28 cellular contexts compared by ENCODE assay signal in the genomic region with DNA sequence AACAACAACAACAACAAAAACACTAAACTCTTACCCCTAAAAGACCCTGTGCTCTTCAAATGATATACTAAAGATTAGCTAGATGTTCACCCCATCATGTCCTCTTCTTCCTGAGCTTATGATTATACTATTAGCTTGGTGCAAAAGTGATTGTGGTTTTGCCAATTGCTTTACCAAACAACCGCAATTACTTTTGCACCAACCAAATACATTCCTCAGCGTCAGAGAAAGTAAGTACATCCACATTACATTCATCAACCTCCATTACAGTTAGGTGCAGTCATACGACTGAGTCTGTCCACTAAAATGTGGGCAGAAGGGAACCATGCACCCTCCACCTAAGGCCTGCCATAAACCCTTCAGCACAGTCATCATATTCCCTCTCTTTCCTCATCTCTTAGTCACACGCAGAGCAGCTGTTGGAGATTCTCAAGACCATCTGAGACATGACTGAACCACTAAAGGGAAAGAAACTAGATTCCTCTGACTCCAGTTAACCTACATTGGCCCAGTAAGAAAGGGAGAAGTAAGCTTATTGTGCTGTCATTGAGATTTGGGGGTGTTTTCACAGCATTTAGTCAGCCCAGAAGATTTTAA.
A peak's percentile ranks its signal among the peaks of the same experiment; 100 is the strongest.
DNase-seq lines count a peak whose midpoint lies in the region; ATAC-seq, FAIRE-seq and TF ChIP-seq lines count a peak whose summit lies in the region.
"Had no signal": no experiment of that assay in that cellular context is flagged by ENCODE, and none has a peak within 500 bp of the region (broad histone marks: within the 10 kb centered on the region; RNA-seq: fewer than 3 reads in every experiment).

No MANE protein-coding gene starts in this region.

- H4K20me1 ChIP-seq in HepG2 (ENCODE audit: insufficient read depth, low read length) = no peaks in the 10 kb centered on the region

- H3K79me2 ChIP-seq in HepG2 (ENCODE audit: insufficient read depth, low read length) = no peaks in the 10 kb centered on the region

- CTCF ChIA-PET in HepG2 (lab: Yijun Ruan, JAX; ENCODE audit: low intra/inter-chr PET ratio, low total read pairs) (no interaction called here), RWPE1 (lab: Yijun Ruan, JAX) (interaction anchor here (0.6 to 1.2 kb wide), 4 partner anchors 295 to 744 kb away, joined by 3 to 4 read pairs (median 3); no protein-coding TSS in a partner anchor)

- TF ChIP-seq POLR2A in HepG2 (IDR thresholded peaks at IDR 0.05; ENCODE audit: insufficient read depth in 1 of 2, low read depth in 2 of 2, low read length in 2 of 2) (no peak), right lobe of liver (IDR thresholded peaks at IDR 0.05) (no peak)

- no peak for DNase-seq in HepG2 (ENCODE audit: low spot score)
- DNase-seq in right lobe of liver = no peak
- peak; percentile 1 for DNase-seq in RKO (ENCODE audit: low spot score)
- DNase-seq in foreskin fibroblast = peak; percentile 60 to 77
- no peak for DNase-seq in stimulated activated naive B cell treated with anti-CD40 and anti-IgM and Interleukin-4, amounts not matched to agents 10 μg/mL and 1 μg/mL and 100 μg/mL, for 72 hours
- DNase-seq in stimulated activated CD4-positive, alpha-beta T cell treated with anti-CD3 and anti-CD28 coated beads, Interleukin-2, amount 100 ng/mL, for 24 hours = no peak
- no peak for DNase-seq in RWPE1 (ENCODE audit: low spot score)
- no peak for DNase-seq in NCI-H146 treated with DMSO at 0.1 percent for 48 hours (lab: John Stamatoyannopoulos, UW; ENCODE audit: unreplicated experiment)
- DNase-seq: activated CD4-positive, CD25-positive, alpha-beta regulatory T cell treated with anti-CD3 and anti-CD28 coated beads, Interleukin-2, amount 50 U/mL, for 72 hours; activated naive CD4-positive, alpha-beta T cell treated with anti-CD3 and anti-CD28 coated beads, Interleukin-2, amount 50 U/mL, for 16 hours; activated T-cell treated with anti-CD3 and anti-CD28 coated beads, Interleukin-2, amount 50 U/mL, for 72 hours; GDM1; GOT3; heart left ventricle; left lung; midbrain; NCI-H1105 treated with DMSO at 0.1 percent for 48 hours; NCI-H2107; NCI-H510A treated with DMSO at 0.1 percent for 48 hours; stimulated activated CD8-positive, alpha-beta memory T cell treated with anti-CD3 and anti-CD28 coated beads, Interleukin-4, amount 100 ng/mL, for 48 hours; upper lobe of left lung had no signal

- no peak for FAIRE-seq in HepG2 (lab: Jason Lieb, UNC)
- FAIRE-seq: A204.1, D721Med, GM12878, GM19239 had no signal

- no TSS peak for BruUV-seq in HepG2 (replicated peaks; lab: Mats Ljungman, UMichigan)

- no peaks in the 10 kb centered on the region for H3K4me1 Mint-ChIP-seq in stimulated activated naive B cell treated with anti-CD40 and anti-IgM and Interleukin-4, amounts not matched to agents 10 μg/mL and 1 μg/mL and 100 μg/mL, for 72 hours

- POLR2A ChIA-PET in HepG2 (lab: Yijun Ruan, JAX) = no interaction called here
- POLR2A ChIA-PET in RWPE1 (lab: Yijun Ruan, JAX; ENCODE audit: low non-redundant PET) = no interaction called here

- no peak overlapping the region for H3K4me3 Mint-ChIP-seq in stimulated activated naive B cell treated with anti-CD40 and anti-IgM and Interleukin-4, amounts not matched to agents 10 μg/mL and 1 μg/mL and 100 μg/mL, for 72 hours
- H3K4me3 Mint-ChIP-seq: activated T-cell treated with anti-CD3 and anti-CD28 coated beads, Interleukin-2, amount 50 U/mL, for 72 hours; CD14-positive monocyte; neural crest cell had no signal

- H3K27me3 ChIP-seq in HepG2 (ENCODE audit: control insufficient read depth in 1 of 2, insufficient read depth in 2 of 2, low read length in 2 of 2) (no peaks in the 10 kb centered on the region), right lobe of liver (no peaks in the 10 kb centered on the region)
- H3K27me3 ChIP-seq: ascending aorta, heart left ventricle, left lung, upper lobe of left lung had no signal

- H3K4me2 ChIP-seq in HepG2 (ENCODE audit: low read depth, low read length) = no peak overlapping the region

- H3K4me1 ChIP-seq in HepG2 (ENCODE audit: insufficient read depth, low read length) (no peaks in the 10 kb centered on the region), right lobe of liver (no peaks in the 10 kb centered on the region)
- H3K4me1 ChIP-seq: ascending aorta, heart left ventricle, left lung, upper lobe of left lung had no signal

- TF ChIP-seq CTCF in HepG2 (CRISPR knock-in tag; IDR thresholded peaks at IDR 0.05) = no peak
- TF ChIP-seq CTCF in right lobe of liver (IDR thresholded peaks at IDR 0.05) = no peak
- no peak for TF ChIP-seq CTCF in foreskin fibroblast (IDR thresholded peaks at IDR 0.05; ENCODE audit: low read depth, low read length)
- TF ChIP-seq CTCF in RWPE1 (conservative IDR thresholded peaks at IDR 0.05; ENCODE audit: low read depth) = no peak

- intact Hi-C loops in HepG2 (cut with micrococcal nuclease; ENCODE audit: unreplicated experiment) = no loop called here
- intact Hi-C loops in right lobe of liver (cut with DNase I) = no loop called here

- H3K4me3 ChIP-seq in HepG2 (replicated peaks in 1 of 3; ENCODE audit: insufficient read depth in 1 of 3, low read depth in 2 of 3, low read length in 3 of 3) (no peak overlapping the region), right lobe of liver (no peak overlapping the region), foreskin fibroblast (ENCODE audit: low read depth in 1 of 2, low read length in 2 of 2) (no peak overlapping the region)
- H3K4me3 ChIP-seq: ascending aorta, GM12878, heart left ventricle, left lung, upper lobe of left lung had no signal

- TF ChIP-seq EP300 in HepG2 (IDR thresholded peaks at IDR 0.05; ENCODE audit: low read depth in 2 of 2, low read length in 2 of 2) (no peak), HepG2 (CRISPR knock-in tag; IDR thresholded peaks at IDR 0.05; ENCODE audit: borderline replicate concordance) (no peak)

- no peaks in the 10 kb centered on the region for H3K36me3 Mint-ChIP-seq in stimulated activated naive B cell treated with anti-CD40 and anti-IgM and Interleukin-4, amounts not matched to agents 10 μg/mL and 1 μg/mL and 100 μg/mL, for 72 hours
- H3K36me3 Mint-ChIP-seq: CD14-positive monocyte had no signal

- 25% methylated on average over 4 of the region's 4 CpGs for WGBS in HepG2 (ENCODE audit: low lambda C conversion rate)
- 65% methylated on average over 4 of the region's 4 CpGs for WGBS in right lobe of liver (ENCODE audit: insufficient coverage, low coverage, low lambda C conversion rate, missing lambda C conversion rate)

- no peak overlapping the region for H3K27ac Mint-ChIP-seq in stimulated activated naive B cell treated with anti-CD40 and anti-IgM and Interleukin-4, amounts not matched to agents 10 μg/mL and 1 μg/mL and 100 μg/mL, for 72 hours
- H3K27ac Mint-ChIP-seq: activated T-cell treated with anti-CD3 and anti-CD28 coated beads, Interleukin-2, amount 50 U/mL, for 72 hours; CD14-positive monocyte had no signal

- peaks cover 0 to 6% of the 10 kb centered on the region in 2 donors for H3K27me3 Mint-ChIP-seq in stimulated activated naive B cell treated with anti-CD40 and anti-IgM and Interleukin-4, amounts not matched to agents 10 μg/mL and 1 μg/mL and 100 μg/mL, for 72 hours

- no peaks in the 10 kb centered on the region for H3K9me3 ChIP-seq in HepG2 (ENCODE audit: low read length)
- H3K9me3 ChIP-seq in right lobe of liver = no peaks in the 10 kb centered on the region
- H3K9me3 ChIP-seq: ascending aorta, heart left ventricle, left lung, upper lobe of left lung had no signal

- in situ Hi-C loops in HepG2 (cut with HindIII; ENCODE audit: extremely low pct_ligation_motif_present, low pct_unique_long_range_greater_than_20kb) = no loop called here

- no peaks in the 10 kb centered on the region for H3K9me3 Mint-ChIP-seq in stimulated activated naive B cell treated with anti-CD40 and anti-IgM and Interleukin-4, amounts not matched to agents 10 μg/mL and 1 μg/mL and 100 μg/mL, for 72 hours
- H3K9me3 Mint-ChIP-seq: activated T-cell treated with anti-CD3 and anti-CD28 coated beads, Interleukin-2, amount 50 U/mL, for 72 hours had no signal

- no peak for ATAC-seq in HepG2
- no peak for ATAC-seq in right lobe of liver
- ATAC-seq in stimulated activated naive B cell treated with anti-CD40 and anti-IgM and Interleukin-4, amounts not matched to agents 10 μg/mL and 1 μg/mL and 100 μg/mL, for 72 hours (replicated peaks) = no peak
- ATAC-seq: activated T-cell treated with anti-CD3 and anti-CD28 coated beads, Interleukin-2, amount 50 U/mL, for 72 hours; GM12878; heart left ventricle; left lung had no signal

- no peak overlapping the region for H2AFZ ChIP-seq in HepG2 (ENCODE audit: low read length)

- no peak for TF ChIP-seq RAD21 in HepG2 (CRISPR knock-in tag; IDR thresholded peaks at IDR 0.05)

- H3K36me3 ChIP-seq in HepG2 (replicated peaks in 1 of 2; ENCODE audit: control insufficient read depth in 1 of 2, insufficient read depth in 2 of 2, low read length in 2 of 2) (no peaks in the 10 kb centered on the region), right lobe of liver (no peaks in the 10 kb centered on the region)
- H3K36me3 ChIP-seq: ascending aorta, heart left ventricle, left lung, upper lobe of left lung had no signal

- no peak overlapping the region for H3K9ac ChIP-seq in HepG2 (ENCODE audit: insufficient read depth, low read depth, low read length)

- no peak overlapping the region for H3K27ac ChIP-seq in HepG2 (ENCODE audit: extremely low read length, insufficient read depth, low read length)
- H3K27ac ChIP-seq in right lobe of liver = no peak overlapping the region
- H3K27ac ChIP-seq in RWPE1 = no peak overlapping the region
- H3K27ac ChIP-seq: ascending aorta, heart left ventricle, left lung, upper lobe of left lung had no signal

TF ChIP-seq in HepG2, 621 proteins besides CTCF, POLR2A, EP300 and RAD21 (continues in another document):
- TF ChIP-seq, protein P1, sequence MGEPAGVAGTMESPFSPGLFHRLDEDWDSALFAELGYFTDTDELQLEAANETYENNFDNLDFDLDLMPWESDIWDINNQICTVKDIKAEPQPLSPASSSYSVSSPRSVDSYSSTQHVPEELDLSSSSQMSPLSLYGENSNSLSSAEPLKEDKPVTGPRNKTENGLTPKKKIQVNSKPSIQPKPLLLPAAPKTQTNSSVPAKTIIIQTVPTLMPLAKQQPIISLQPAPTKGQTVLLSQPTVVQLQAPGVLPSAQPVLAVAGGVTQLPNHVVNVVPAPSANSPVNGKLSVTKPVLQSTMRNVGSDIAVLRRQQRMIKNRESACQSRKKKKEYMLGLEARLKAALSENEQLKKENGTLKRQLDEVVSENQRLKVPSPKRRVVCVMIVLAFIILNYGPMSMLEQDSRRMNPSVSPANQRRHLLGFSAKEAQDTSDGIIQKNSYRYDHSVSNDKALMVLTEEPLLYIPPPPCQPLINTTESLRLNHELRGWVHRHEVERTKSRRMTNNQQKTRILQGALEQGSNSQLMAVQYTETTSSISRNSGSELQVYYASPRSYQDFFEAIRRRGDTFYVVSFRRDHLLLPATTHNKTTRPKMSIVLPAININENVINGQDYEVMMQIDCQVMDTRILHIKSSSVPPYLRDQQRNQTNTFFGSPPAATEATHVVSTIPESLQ (CRISPR knock-in tag; conservative IDR thresholded peaks at IDR 0.05) = no peak

Comparison
In these comparisons a context has a peak if more than half of its experiments do, and no peak if none do; other contexts are left out.
1. DNase-seq: peak in RKO (single experiment) and foreskin fibroblast (2 of 2); none in HepG2 (single experiment), right lobe of liver (0 of 3), stimulated activated naive B cell treated with anti-CD40 and anti-IgM and Interleukin-4, amounts not matched to agents 10 μg/mL and 1 μg/mL and 100 μg/mL, for 72 hours (single experiment), stimulated activated CD4-positive, alpha-beta T cell treated with anti-CD3 and anti-CD28 coated beads, Interleukin-2, amount 100 ng/mL, for 24 hours (0 of 2), RWPE1 (single experiment) and NCI-H146 treated with DMSO at 0.1 percent for 48 hours (single experiment).